In the genomic region with DNA sequence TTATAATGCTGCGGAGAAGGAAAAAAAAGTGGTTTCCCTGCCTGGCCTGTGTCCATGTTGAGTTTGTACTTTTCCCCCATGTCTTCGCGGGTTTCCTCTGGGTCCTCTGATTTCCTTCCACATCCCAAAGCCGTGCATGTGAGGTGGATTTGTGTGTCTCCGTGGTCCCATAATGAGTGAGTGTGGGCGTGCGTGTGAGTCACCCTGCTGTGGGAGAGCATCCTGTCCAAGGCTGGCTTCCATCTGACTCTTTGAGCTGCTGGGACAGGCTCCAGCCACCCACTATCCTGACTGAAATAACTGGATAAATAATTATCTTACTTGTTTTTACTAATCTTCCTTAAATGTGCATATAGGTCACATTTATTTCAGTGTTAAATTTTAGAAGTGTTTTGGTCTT, we compare ENCODE assay signal across 8 cellular contexts. TPM values are rescaled to one million over a fixed set of nuclear protein-coding genes. Genes with fewer than 3 reads are reported as not detected.
DNase-seq lines count a peak whose midpoint lies in the region; ATAC-seq and TF ChIP-seq lines count a peak whose summit lies in the region.

No MANE protein-coding gene starts in this region.

- H3K4me1 Mint-ChIP-seq in activated CD8-positive, alpha-beta T cell treated with anti-CD3 and anti-CD28 coated beads for 36 hours (ENCODE audit: low read depth): peaks cover 6% of the 10 kb centered on the region
- peaks cover 7 to 14% (median 11%) of the 10 kb centered on the region in 3 donors for H3K4me1 Mint-ChIP-seq in T-cell

- H3K27ac ChIP-seq in coronary artery: no peak overlapping the region
- no peak overlapping the region for H3K27ac ChIP-seq in thoracic aorta

- peak overlapping the region; percentile 26 for H3K4me3 ChIP-seq in coronary artery
- no peak overlapping the region for H3K4me3 ChIP-seq in thoracic aorta

- no peaks in the 10 kb centered on the region for H3K9me3 Mint-ChIP-seq in activated CD8-positive, alpha-beta T cell treated with anti-CD3 and anti-CD28 coated beads for 36 hours
- H3K9me3 Mint-ChIP-seq in T-cell: no peaks in the 10 kb centered on the region

- POLR2A ChIA-PET in activated CD8-positive, alpha-beta T cell treated with anti-CD3 and anti-CD28 coated beads for 36 hours (lab: Charles Lee): interaction anchor here (0.6 kb wide), 1 partner anchor 11 kb away, joined by 3 read pairs; no protein-coding TSS in a partner anchor
- POLR2A ChIA-PET in T-cell (lab: Charles Lee): no interaction called here

- H3K36me3 ChIP-seq in thoracic aorta: no peaks in the 10 kb centered on the region

- H3K27ac Mint-ChIP-seq in activated CD8-positive, alpha-beta T cell treated with anti-CD3 and anti-CD28 coated beads for 36 hours: no peak overlapping the region
- no peak overlapping the region for H3K27ac Mint-ChIP-seq in T-cell

- intact Hi-C loops in activated CD8-positive, alpha-beta T cell treated with anti-CD3 and anti-CD28 coated beads for 36 hours (cut with micrococcal nuclease): no loop called here

- no peak for TF ChIP-seq CTCF in coronary artery (IDR thresholded peaks at IDR 0.05)
- TF ChIP-seq CTCF in thoracic aorta (IDR thresholded peaks at IDR 0.05): no peak
- TF ChIP-seq CTCF in activated CD8-positive, alpha-beta T cell treated with anti-CD3 and anti-CD28 coated beads for 36 hours (IDR thresholded peaks at IDR 0.05): no peak

- ATAC-seq in thoracic aorta (ENCODE audit: insufficient number of reproducible peaks, low FRiP score, low read depth) (no peak), T-cell (replicated peaks in 1 of 4) (no peak), GM18907 (IDR thresholded peaks at IDR 0.05; ENCODE audit: unreplicated experiment) (no peak)
- ATAC-seq in activated CD8-positive, alpha-beta T cell treated with anti-CD3 and anti-CD28 coated beads for 36 hours: no peak

- peaks cover 8% of the 10 kb centered on the region for H3K27me3 Mint-ChIP-seq in activated CD8-positive, alpha-beta T cell treated with anti-CD3 and anti-CD28 coated beads for 36 hours
- peaks cover 16 to 21% of the 10 kb centered on the region in 2 donors for H3K27me3 Mint-ChIP-seq in T-cell

- no peak overlapping the region for H3K4me3 Mint-ChIP-seq in activated CD8-positive, alpha-beta T cell treated with anti-CD3 and anti-CD28 coated beads for 36 hours
- no peak overlapping the region for H3K4me3 Mint-ChIP-seq in T-cell

- no peaks in the 10 kb centered on the region for H3K36me3 Mint-ChIP-seq in activated CD8-positive, alpha-beta T cell treated with anti-CD3 and anti-CD28 coated beads for 36 hours (ENCODE audit: low read depth)
- H3K36me3 Mint-ChIP-seq in T-cell: no peaks in the 10 kb centered on the region

- CTCF ChIA-PET in activated CD8-positive, alpha-beta T cell treated with anti-CD3 and anti-CD28 coated beads for 36 hours (lab: Charles Lee): no interaction called here
- CTCF ChIA-PET in T-cell (lab: Charles Lee): no interaction called here

- H3K27me3 ChIP-seq in thoracic aorta (replicated peaks; ENCODE audit: insufficient read depth): no peaks in the 10 kb centered on the region

- H3K4me1 ChIP-seq in thoracic aorta (ENCODE audit: control insufficient read depth in 1 of 2, low read depth in 2 of 2): peaks cover 0 to 7% of the 10 kb centered on the region in 2 donors

- DNase-seq in HK-2 (ENCODE audit: unreplicated experiment) (peak; percentile 1), coronary artery (ENCODE audit: low spot score) (no peak), islet precursor cell (peak; percentile 60), thoracic aorta (ENCODE audit: low spot score) (peak; percentile 51), T-cell (no peak)
- no peak for DNase-seq in activated CD4-positive, CD25-positive, alpha-beta regulatory T cell (lab: John Stamatoyannopoulos, UW)
- DNase-seq in activated CD8-positive, alpha-beta T cell treated with anti-CD3 and anti-CD28 coated beads for 36 hours: no peak

- no peaks in the 10 kb centered on the region for H3K9me3 ChIP-seq in thoracic aorta

RNA-seq across cellular contexts. Expression of a gene that starts 29.7 kb away (rescaled TPM):
- total RNA-seq in thoracic aorta: 100 to 1,000 TPM; 102 to 126 TPM
- total RNA-seq in activated CD8-positive, alpha-beta T cell treated with anti-CD3 and anti-CD28 coated beads for 36 hours: 10 to 100 TPM; 20.9 to 22.7 TPM
- 10 to 100 TPM; 42.7 to 61.1 (median 57.2) TPM for total RNA-seq in T-cell

Comparison
In these comparisons a context has a peak if more than half of its experiments do, and no peak if none do; other contexts are left out.
1. DNase-seq: peak in HK-2 (single experiment), islet precursor cell (single experiment) and thoracic aorta (single experiment); none in coronary artery (single experiment), activated CD4-positive, CD25-positive, alpha-beta regulatory T cell (0 of 4), activated CD8-positive, alpha-beta T cell treated with anti-CD3 and anti-CD28 coated beads for 36 hours (single experiment) and T-cell (0 of 34).